8 cellular contexts compared by ENCODE assay signal in genomic region chr11:27296406-27296994, GRCh38.
A peak's percentile ranks its signal among the peaks of the same experiment; 100 is the strongest.
DNase-seq lines count a peak whose midpoint lies in the region; ATAC-seq and TF ChIP-seq lines count a peak whose summit lies in the region.

No MANE protein-coding gene starts in this region.

- H3K4me1 Mint-ChIP-seq in natural killer cell, result no peaks in the 10 kb centered on the region

- no peak overlapping the region for H3K4me3 ChIP-seq in BE2C (ENCODE audit: low read depth, low read length)
- H3K4me3 ChIP-seq in cardiac fibroblast (replicated peaks in 1 of 2; ENCODE audit: low read depth in 2 of 2, low read length in 2 of 2), result no peak overlapping the region

- H3K4me1 ChIP-seq in BE2C, result no peaks in the 10 kb centered on the region

- peaks cover 2 to 13% of the 10 kb centered on the region in 2 donors for H3K9me3 Mint-ChIP-seq in natural killer cell

- no peak for DNase-seq in BE2C
- peak; percentile 10 for DNase-seq in NCI-H526 treated with DMSO at 0.1 percent for 48 hours (lab: John Stamatoyannopoulos, UW)
- peak; percentile 79 to 80 for DNase-seq in cardiac fibroblast (ENCODE audit: low read depth in 2 of 2)
- DNase-seq in lung microvascular endothelial cell (ENCODE audit: low read depth in 2 of 2), result peak; percentile 45 to 71
- DNase-seq in natural killer cell, result no peak
- no peak for DNase-seq in stimulated activated CD4-positive, alpha-beta T cell treated with anti-CD3 and anti-CD28 coated beads, Interleukin-4, amount 100 ng/mL, for 1 hour

- H3K27ac Mint-ChIP-seq in natural killer cell, result no peak overlapping the region

- H3K9me3 ChIP-seq in BE2C, result no peaks in the 10 kb centered on the region

- H3K27me3 Mint-ChIP-seq in natural killer cell (ENCODE audit: low read depth in 2 of 2), result no peaks in the 10 kb centered on the region

- H3K27me3 ChIP-seq in BE2C, result no peaks in the 10 kb centered on the region

- intact Hi-C loops in natural killer cell (cut with micrococcal nuclease), result no loop called here

- no peaks in the 10 kb centered on the region for H3K36me3 ChIP-seq in BE2C

- no peaks in the 10 kb centered on the region for H3K36me3 Mint-ChIP-seq in natural killer cell

- ATAC-seq in GM18907 (IDR thresholded peaks at IDR 0.05; ENCODE audit: unreplicated experiment), result peak; percentile 82
- ATAC-seq in HG03432 (IDR thresholded peaks at IDR 0.05; ENCODE audit: unreplicated experiment), result peak; percentile 86
- ATAC-seq in natural killer cell, result no peak

- TF ChIP-seq CTCF in BE2C (IDR thresholded peaks at IDR 0.05; ENCODE audit: low read depth, low read length), result peak; percentile 61
- peak; percentile 70 for TF ChIP-seq CTCF in cardiac fibroblast (IDR thresholded peaks at IDR 0.05; ENCODE audit: low read depth, low read length)
- TF ChIP-seq CTCF in natural killer cell (IDR thresholded peaks at IDR 0.05), result no peak

- H3K4me3 Mint-ChIP-seq in natural killer cell, result no peak overlapping the region

Comparison
In these comparisons a context has a peak if more than half of its experiments do, and no peak if none do; other contexts are left out.
1. DNase-seq: peak in NCI-H526 treated with DMSO at 0.1 percent for 48 hours (single experiment), cardiac fibroblast (2 of 2) and lung microvascular endothelial cell (2 of 2); none in BE2C (single experiment), natural killer cell (single experiment) and stimulated activated CD4-positive, alpha-beta T cell treated with anti-CD3 and anti-CD28 coated beads, Interleukin-4, amount 100 ng/mL, for 1 hour (single experiment).
2. ATAC-seq: peak in GM18907 (single experiment) and HG03432 (single experiment); none in natural killer cell (0 of 3).